In the genomic region with DNA sequence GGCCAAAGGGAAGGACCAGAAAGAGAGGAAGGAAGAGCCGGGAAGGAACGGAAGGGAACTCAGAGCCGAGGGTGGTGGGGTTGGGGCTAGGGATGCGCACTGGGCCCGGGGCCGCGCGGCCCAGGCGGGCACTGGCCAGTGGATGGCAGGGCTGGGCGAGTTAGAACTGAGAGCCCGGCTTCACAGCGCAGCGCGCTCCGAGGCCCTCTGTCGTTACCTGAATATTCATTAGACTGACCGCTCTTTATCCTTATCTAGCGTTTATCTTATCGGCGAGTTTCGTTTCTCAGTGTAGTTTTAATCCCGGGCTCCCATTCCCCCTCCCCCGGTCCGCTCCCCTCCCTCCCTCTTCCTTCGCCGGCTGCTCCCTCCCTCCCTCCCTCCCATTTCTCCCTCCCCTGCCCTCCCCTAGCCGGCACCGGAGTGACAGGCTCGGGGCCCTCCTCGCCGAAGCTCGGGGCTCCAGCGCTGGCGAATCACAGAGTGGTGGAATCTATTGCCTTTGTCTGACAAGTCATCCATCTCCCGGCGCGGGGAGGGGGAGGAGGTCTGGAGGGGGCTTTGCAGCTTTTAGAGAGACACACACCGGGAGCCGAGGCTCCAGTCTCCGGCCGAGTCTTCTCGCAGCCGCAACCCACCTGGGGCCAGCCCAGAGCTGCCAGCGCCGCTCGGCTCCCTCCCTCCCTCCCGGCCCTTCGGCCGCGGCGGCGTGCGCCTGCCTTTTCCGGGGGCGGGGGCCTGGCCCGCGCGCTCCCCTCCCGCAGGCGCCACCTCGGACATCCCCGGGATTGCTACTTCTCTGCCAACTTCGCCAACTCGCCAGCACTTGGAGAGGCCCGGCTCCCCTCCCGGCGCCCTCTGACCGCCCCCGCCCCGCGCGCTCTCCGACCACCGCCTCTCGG, we compare ENCODE assay signal across 1 cellular context.
TF ChIP-seq lines count a peak whose summit lies in the region.

A gene (plus strand): TSS at position 603 of the 902 bp plus-strand sequence. CDS start 679 bp downstream, outside the sequence.

TF ChIP-seq in HEK293, 187 proteins besides CTCF, POLR2A, EP300 and RAD21 (continued from another document and continues in another):
- TF ChIP-seq, protein P1, sequence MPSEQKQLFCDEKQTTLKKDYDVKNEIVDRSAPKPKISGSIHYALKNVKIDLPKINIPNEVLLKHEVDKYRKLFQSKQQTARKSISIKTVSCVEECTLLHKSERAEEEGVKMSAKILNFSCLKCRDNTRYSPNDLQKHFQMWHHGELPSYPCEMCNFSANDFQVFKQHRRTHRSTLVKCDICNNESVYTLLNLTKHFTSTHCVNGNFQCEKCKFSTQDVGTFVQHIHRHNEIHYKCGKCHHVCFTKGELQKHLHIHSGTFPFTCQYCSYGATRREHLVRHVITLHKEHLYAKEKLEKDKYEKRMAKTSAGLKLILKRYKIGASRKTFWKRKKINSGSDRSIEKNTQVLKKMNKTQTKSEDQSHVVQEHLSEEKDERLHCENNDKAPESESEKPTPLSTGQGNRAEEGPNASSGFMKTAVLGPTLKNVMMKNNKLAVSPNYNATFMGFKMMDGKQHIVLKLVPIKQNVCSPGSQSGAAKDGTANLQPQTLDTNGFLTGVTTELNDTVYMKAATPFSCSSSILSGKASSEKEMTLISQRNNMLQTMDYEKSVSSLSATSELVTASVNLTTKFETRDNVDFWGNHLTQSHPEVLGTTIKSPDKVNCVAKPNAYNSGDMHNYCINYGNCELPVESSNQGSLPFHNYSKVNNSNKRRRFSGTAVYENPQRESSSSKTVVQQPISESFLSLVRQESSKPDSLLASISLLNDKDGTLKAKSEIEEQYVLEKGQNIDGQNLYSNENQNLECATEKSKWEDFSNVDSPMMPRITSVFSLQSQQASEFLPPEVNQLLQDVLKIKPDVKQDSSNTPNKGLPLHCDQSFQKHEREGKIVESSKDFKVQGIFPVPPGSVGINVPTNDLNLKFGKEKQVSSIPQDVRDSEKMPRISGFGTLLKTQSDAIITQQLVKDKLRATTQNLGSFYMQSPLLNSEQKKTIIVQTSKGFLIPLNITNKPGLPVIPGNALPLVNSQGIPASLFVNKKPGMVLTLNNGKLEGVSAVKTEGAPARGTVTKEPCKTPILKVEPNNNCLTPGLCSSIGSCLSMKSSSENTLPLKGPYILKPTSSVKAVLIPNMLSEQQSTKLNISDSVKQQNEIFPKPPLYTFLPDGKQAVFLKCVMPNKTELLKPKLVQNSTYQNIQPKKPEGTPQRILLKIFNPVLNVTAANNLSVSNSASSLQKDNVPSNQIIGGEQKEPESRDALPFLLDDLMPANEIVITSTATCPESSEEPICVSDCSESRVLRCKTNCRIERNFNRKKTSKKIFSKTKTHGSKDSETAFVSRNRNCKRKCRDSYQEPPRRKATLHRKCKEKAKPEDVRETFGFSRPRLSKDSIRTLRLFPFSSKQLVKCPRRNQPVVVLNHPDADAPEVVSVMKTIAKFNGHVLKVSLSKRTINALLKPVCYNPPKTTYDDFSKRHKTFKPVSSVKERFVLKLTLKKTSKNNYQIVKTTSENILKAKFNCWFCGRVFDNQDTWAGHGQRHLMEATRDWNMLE (tag by site-specific recombination; conservative IDR thresholded peaks at IDR 0.05; ENCODE audit: low read depth), result no peak
- TF ChIP-seq HOXC10 (CRISPR knock-in tag; IDR thresholded peaks at IDR 0.05) (no peak), ZNF221 (tag by site-specific recombination; IDR thresholded peaks at IDR 0.05; ENCODE audit: borderline replicate concordance) (no peak), SP3 (tag by site-specific recombination; IDR thresholded peaks at IDR 0.05) (peak; percentile 65), MZF1 (tag by site-specific recombination; IDR thresholded peaks at IDR 0.05; ENCODE audit: borderline replicate concordance) (no peak), ZNF157 (tag by site-specific recombination; IDR thresholded peaks at IDR 0.05) (no peak), GLI4 (tag by site-specific recombination; IDR thresholded peaks at IDR 0.05) (no peak), ZNF629 (tag by site-specific recombination; IDR thresholded peaks at IDR 0.05) (no peak), KLF8 (tag by site-specific recombination; IDR thresholded peaks at IDR 0.05) (0 out of 2 replicates have a peak, but pooled peaks have one; percentile 45), ZNF792 (tag by site-specific recombination; IDR thresholded peaks at IDR 0.05) (no peak), ZNF184 (tag by site-specific recombination; IDR thresholded peaks at IDR 0.05) (no peak; the same call in 1 of the 2 replicates), MEIS1 (CRISPR knock-in tag; IDR thresholded peaks at IDR 0.05; ENCODE audit: borderline replicate concordance) (no peak), RBAK (tag by site-specific recombination; IDR thresholded peaks at IDR 0.05) (no peak), ZIC2 (tag by site-specific recombination; IDR thresholded peaks at IDR 0.05) (no peak), ZNF664 (tag by site-specific recombination; IDR thresholded peaks at IDR 0.05) (no peak), ZNF324 (tag by site-specific recombination; IDR thresholded peaks at IDR 0.05) (no peak), ZNF391 (tag by site-specific recombination; IDR thresholded peaks at IDR 0.05; ENCODE audit: borderline replicate concordance, low read depth) (no peak), ZSCAN30 (tag by site-specific recombination; IDR thresholded peaks at IDR 0.05) (peak; percentile 14; the same call in 1 of the 2 replicates), GFI1B (tag by site-specific recombination; IDR thresholded peaks at IDR 0.05) (no peak), ZXDB (tag by site-specific recombination; IDR thresholded peaks at IDR 0.05) (no peak), ZNF121 (tag by site-specific recombination; IDR thresholded peaks at IDR 0.05) (no peak), ZNF302 (tag by site-specific recombination; IDR thresholded peaks at IDR 0.05; ENCODE audit: low read depth) (no peak), ZNF624 (tag by site-specific recombination; IDR thresholded peaks at IDR 0.05) (no peak), ZNF600 (tag by site-specific recombination; IDR thresholded peaks at IDR 0.05) (peak; percentile 52; the same call in 1 of the 2 replicates), ZBTB7A (tag by site-specific recombination; IDR thresholded peaks at IDR 0.05; ENCODE audit: low read depth) (no peak), ZNF433 (tag by site-specific recombination; IDR thresholded peaks at IDR 0.05; ENCODE audit: low read depth) (no peak), ZNF341 (tag by site-specific recombination; IDR thresholded peaks at IDR 0.05; ENCODE audit: low read depth) (no peak), ZNF530 (tag by site-specific recombination; IDR thresholded peaks at IDR 0.05; ENCODE audit: low read depth) (no peak), SP2 (tag by site-specific recombination; IDR thresholded peaks at IDR 0.05) (peak; percentile 76), ZNF571 (tag by site-specific recombination; IDR thresholded peaks at IDR 0.05) (no peak), ZBTB48 (tag by site-specific recombination; IDR thresholded peaks at IDR 0.05) (no peak), ZNF404 (tag by site-specific recombination; IDR thresholded peaks at IDR 0.05) (no peak), ZFP69B (tag by site-specific recombination; IDR thresholded peaks at IDR 0.05) (no peak), ZEB2 (tag by site-specific recombination; IDR thresholded peaks at IDR 0.05) (no peak), ZNF274 (IDR thresholded peaks at IDR 0.05; ENCODE audit: low read length) (no peak), ZNF274 (tag by site-specific recombination; IDR thresholded peaks at IDR 0.05; ENCODE audit: borderline replicate concordance) (no peak), WT1 (tag by site-specific recombination; IDR thresholded peaks at IDR 0.05) (peak; percentile 51; the same call in 1 of the 2 replicates), ZNF10 (tag by site-specific recombination; IDR thresholded peaks at IDR 0.05) (no peak), HOXA7 (CRISPR knock-in tag; IDR thresholded peaks at IDR 0.05; ENCODE audit: borderline replicate concordance) (no peak), EGR2 (tag by site-specific recombination; IDR thresholded peaks at IDR 0.05; ENCODE audit: low read depth) (no peak), ZNF48 (tag by site-specific recombination; IDR thresholded peaks at IDR 0.05) (no peak), BCL11A (tag by site-specific recombination; IDR thresholded peaks at IDR 0.05; ENCODE audit: low read depth) (no peak)
- TF ChIP-seq, protein P2, sequence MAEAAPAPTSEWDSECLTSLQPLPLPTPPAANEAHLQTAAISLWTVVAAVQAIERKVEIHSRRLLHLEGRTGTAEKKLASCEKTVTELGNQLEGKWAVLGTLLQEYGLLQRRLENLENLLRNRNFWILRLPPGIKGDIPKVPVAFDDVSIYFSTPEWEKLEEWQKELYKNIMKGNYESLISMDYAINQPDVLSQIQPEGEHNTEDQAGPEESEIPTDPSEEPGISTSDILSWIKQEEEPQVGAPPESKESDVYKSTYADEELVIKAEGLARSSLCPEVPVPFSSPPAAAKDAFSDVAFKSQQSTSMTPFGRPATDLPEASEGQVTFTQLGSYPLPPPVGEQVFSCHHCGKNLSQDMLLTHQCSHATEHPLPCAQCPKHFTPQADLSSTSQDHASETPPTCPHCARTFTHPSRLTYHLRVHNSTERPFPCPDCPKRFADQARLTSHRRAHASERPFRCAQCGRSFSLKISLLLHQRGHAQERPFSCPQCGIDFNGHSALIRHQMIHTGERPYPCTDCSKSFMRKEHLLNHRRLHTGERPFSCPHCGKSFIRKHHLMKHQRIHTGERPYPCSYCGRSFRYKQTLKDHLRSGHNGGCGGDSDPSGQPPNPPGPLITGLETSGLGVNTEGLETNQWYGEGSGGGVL (tag by site-specific recombination; IDR thresholded peaks at IDR 0.05), result peak; percentile 90
- TF ChIP-seq, protein P3, sequence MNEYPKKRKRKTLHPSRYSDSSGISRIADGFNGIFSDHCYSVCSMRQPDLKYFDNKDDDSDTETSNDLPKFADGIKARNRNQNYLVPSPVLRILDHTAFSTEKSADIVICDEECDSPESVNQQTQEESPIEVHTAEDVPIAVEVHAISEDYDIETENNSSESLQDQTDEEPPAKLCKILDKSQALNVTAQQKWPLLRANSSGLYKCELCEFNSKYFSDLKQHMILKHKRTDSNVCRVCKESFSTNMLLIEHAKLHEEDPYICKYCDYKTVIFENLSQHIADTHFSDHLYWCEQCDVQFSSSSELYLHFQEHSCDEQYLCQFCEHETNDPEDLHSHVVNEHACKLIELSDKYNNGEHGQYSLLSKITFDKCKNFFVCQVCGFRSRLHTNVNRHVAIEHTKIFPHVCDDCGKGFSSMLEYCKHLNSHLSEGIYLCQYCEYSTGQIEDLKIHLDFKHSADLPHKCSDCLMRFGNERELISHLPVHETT (tag by site-specific recombination; IDR thresholded peaks at IDR 0.05), result no peak
- TF ChIP-seq, protein P4, sequence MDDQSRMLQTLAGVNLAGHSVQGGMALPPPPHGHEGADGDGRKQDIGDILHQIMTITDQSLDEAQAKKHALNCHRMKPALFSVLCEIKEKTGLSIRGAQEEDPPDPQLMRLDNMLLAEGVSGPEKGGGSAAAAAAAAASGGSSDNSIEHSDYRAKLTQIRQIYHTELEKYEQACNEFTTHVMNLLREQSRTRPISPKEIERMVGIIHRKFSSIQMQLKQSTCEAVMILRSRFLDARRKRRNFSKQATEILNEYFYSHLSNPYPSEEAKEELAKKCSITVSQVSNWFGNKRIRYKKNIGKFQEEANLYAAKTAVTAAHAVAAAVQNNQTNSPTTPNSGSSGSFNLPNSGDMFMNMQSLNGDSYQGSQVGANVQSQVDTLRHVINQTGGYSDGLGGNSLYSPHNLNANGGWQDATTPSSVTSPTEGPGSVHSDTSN (CRISPR knock-in tag; IDR thresholded peaks at IDR 0.05), result no peak
- TF ChIP-seq, protein P5, sequence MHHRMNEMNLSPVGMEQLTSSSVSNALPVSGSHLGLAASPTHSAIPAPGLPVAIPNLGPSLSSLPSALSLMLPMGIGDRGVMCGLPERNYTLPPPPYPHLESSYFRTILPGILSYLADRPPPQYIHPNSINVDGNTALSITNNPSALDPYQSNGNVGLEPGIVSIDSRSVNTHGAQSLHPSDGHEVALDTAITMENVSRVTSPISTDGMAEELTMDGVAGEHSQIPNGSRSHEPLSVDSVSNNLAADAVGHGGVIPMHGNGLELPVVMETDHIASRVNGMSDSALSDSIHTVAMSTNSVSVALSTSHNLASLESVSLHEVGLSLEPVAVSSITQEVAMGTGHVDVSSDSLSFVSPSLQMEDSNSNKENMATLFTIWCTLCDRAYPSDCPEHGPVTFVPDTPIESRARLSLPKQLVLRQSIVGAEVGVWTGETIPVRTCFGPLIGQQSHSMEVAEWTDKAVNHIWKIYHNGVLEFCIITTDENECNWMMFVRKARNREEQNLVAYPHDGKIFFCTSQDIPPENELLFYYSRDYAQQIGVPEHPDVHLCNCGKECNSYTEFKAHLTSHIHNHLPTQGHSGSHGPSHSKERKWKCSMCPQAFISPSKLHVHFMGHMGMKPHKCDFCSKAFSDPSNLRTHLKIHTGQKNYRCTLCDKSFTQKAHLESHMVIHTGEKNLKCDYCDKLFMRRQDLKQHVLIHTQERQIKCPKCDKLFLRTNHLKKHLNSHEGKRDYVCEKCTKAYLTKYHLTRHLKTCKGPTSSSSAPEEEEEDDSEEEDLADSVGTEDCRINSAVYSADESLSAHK (tag by site-specific recombination; IDR thresholded peaks at IDR 0.05), result no peak
- TF ChIP-seq, protein P6, sequence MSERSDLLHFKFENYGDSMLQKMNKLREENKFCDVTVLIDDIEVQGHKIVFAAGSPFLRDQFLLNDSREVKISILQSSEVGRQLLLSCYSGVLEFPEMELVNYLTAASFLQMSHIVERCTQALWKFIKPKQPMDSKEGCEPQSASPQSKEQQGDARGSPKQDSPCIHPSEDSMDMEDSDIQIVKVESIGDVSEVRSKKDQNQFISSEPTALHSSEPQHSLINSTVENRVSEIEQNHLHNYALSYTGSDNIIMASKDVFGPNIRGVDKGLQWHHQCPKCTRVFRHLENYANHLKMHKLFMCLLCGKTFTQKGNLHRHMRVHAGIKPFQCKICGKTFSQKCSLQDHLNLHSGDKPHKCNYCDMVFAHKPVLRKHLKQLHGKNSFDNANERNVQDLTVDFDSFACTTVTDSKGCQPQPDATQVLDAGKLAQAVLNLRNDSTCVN (tag by site-specific recombination; optimal IDR thresholded peaks at IDR 0.05), result peak; percentile 66
- TF ChIP-seq, protein P7, sequence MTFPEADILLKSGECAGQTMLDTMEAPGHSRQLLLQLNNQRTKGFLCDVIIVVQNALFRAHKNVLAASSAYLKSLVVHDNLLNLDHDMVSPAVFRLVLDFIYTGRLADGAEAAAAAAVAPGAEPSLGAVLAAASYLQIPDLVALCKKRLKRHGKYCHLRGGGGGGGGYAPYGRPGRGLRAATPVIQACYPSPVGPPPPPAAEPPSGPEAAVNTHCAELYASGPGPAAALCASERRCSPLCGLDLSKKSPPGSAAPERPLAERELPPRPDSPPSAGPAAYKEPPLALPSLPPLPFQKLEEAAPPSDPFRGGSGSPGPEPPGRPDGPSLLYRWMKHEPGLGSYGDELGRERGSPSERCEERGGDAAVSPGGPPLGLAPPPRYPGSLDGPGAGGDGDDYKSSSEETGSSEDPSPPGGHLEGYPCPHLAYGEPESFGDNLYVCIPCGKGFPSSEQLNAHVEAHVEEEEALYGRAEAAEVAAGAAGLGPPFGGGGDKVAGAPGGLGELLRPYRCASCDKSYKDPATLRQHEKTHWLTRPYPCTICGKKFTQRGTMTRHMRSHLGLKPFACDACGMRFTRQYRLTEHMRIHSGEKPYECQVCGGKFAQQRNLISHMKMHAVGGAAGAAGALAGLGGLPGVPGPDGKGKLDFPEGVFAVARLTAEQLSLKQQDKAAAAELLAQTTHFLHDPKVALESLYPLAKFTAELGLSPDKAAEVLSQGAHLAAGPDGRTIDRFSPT (tag by site-specific recombination; IDR thresholded peaks at IDR 0.05), result no peak; the same call in 1 of the 2 replicates
